8 cellular contexts compared by ENCODE assay signal in genomic region chr11:8384199-8384821, GRCh38.
DNase-seq lines count a peak whose midpoint lies in the region; FAIRE-seq and TF ChIP-seq lines count a peak whose summit lies in the region.

No MANE protein-coding gene starts in this region.

- H2AFZ ChIP-seq in OCI-LY3 (ENCODE audit: low read depth, low read length): 0 out of 2 replicates have a peak overlapping the region, but pooled peaks have one; percentile 25
- H2AFZ ChIP-seq in fibroblast of lung (ENCODE audit: low read length): no peak overlapping the region

- no peak for FAIRE-seq in D721Med (lab: Jason Lieb, UNC)

- H3K79me2 ChIP-seq in OCI-LY3 (ENCODE audit: low read length): no peaks in the 10 kb centered on the region
- H3K79me2 ChIP-seq in fibroblast of lung (ENCODE audit: control insufficient read depth, insufficient read depth, low read length): no peaks in the 10 kb centered on the region

- DNase-seq in GM12865 (ENCODE audit: low read depth): peak; percentile 13
- DNase-seq in fibroblast of lung (ENCODE audit: low read depth in 2 of 2): peak; percentile 32 to 42
- DNase-seq in stimulated activated naive CD4-positive, alpha-beta T cell (lab: John Stamatoyannopoulos, UW): no peak
- no peak for DNase-seq in D721Med (ENCODE audit: insufficient read length, low spot score)
- DNase-seq in SIG-M5 treated with dmso at 0.1 percent for 504 hours (lab: John Stamatoyannopoulos, UW; ENCODE audit: unreplicated experiment): no peak
- no peak for DNase-seq in NCI-H1105 treated with DMSO at 0.1 percent for 48 hours (lab: John Stamatoyannopoulos, UW)

- H3K36me3 ChIP-seq in OCI-LY3 (replicated peaks; ENCODE audit: low read depth, low read length) (no peaks in the 10 kb centered on the region), fibroblast of lung (ENCODE audit: control insufficient read depth, insufficient read depth, low read length) (no peaks in the 10 kb centered on the region), rectal smooth muscle tissue (ENCODE audit: control insufficient read depth, insufficient read depth, low read length) (no peaks in the 10 kb centered on the region)

- no peak for TF ChIP-seq CTCF in GM12865 (IDR thresholded peaks at IDR 0.05; ENCODE audit: insufficient read depth, low read depth, low read length, missing control alignments)
- TF ChIP-seq CTCF in OCI-LY3 (IDR thresholded peaks at IDR 0.05; ENCODE audit: low read depth, low read length): peak; percentile 62
- TF ChIP-seq CTCF in fibroblast of lung (conservative IDR thresholded peaks at IDR 0.05 in 1 of 2, IDR thresholded peaks at IDR 0.05 in 1 of 2; ENCODE audit: low read depth in 1 of 2, low read length in 2 of 2): no peak
- TF ChIP-seq CTCF in D721Med (IDR thresholded peaks at IDR 0.05; ENCODE audit: insufficient read depth, missing control alignments): no peak

- peak overlapping the region; percentile 92 for H3K4me2 ChIP-seq in OCI-LY3 (ENCODE audit: low read length)
- no peak overlapping the region for H3K4me2 ChIP-seq in fibroblast of lung (ENCODE audit: extremely low read depth, insufficient read depth, low read length)

- H3K27me3 ChIP-seq in OCI-LY3 (ENCODE audit: low read depth, low read length): 0 out of 2 replicates have a peak, but pooled peaks cover 10% of the 10 kb centered on the region
- H3K27me3 ChIP-seq in fibroblast of lung (ENCODE audit: control insufficient read depth, insufficient read depth, low read length): no peaks in the 10 kb centered on the region
- H3K27me3 ChIP-seq in rectal smooth muscle tissue (ENCODE audit: control insufficient read depth, insufficient read depth, low read length): no peaks in the 10 kb centered on the region

- no peak overlapping the region for H3K4me3 ChIP-seq in GM12865 (ENCODE audit: low read depth, low read length)
- peak overlapping the region; percentile 67 for H3K4me3 ChIP-seq in OCI-LY3 (ENCODE audit: low read length)
- no peak overlapping the region for H3K4me3 ChIP-seq in fibroblast of lung (replicated peaks in 1 of 4; ENCODE audit: control extremely low read depth in 1 of 4, insufficient read depth in 1 of 4, low read depth in 3 of 4, low read length in 4 of 4)
- no peak overlapping the region for H3K4me3 ChIP-seq in rectal smooth muscle tissue (ENCODE audit: low read length)

- H3K27ac ChIP-seq in OCI-LY3 (ENCODE audit: low read length): peak overlapping the region; percentile 15; the same call in 1 of the 2 replicates
- no peak overlapping the region for H3K27ac ChIP-seq in fibroblast of lung (ENCODE audit: insufficient read depth, low read length)
- H3K27ac ChIP-seq in rectal smooth muscle tissue (ENCODE audit: low read depth, low read length): peak overlapping the region; percentile 6

- H3K9ac ChIP-seq in OCI-LY3 (ENCODE audit: low read length) (peak overlapping the region; percentile 48; the same call in 1 of the 2 replicates), fibroblast of lung (ENCODE audit: insufficient read depth, low read length) (no peak overlapping the region), rectal smooth muscle tissue (ENCODE audit: low read length) (no peak overlapping the region)

- H3K4me1 ChIP-seq in OCI-LY3 (ENCODE audit: low read length): peaks cover 32% of the 10 kb centered on the region
- no peaks in the 10 kb centered on the region for H3K4me1 ChIP-seq in fibroblast of lung (ENCODE audit: control insufficient read depth, extremely low read depth, insufficient read depth, low read length)
- H3K4me1 ChIP-seq in rectal smooth muscle tissue (ENCODE audit: control insufficient read depth, insufficient read depth, low read length): peaks cover 6% of the 10 kb centered on the region

- no peaks in the 10 kb centered on the region for H4K20me1 ChIP-seq in OCI-LY3 (ENCODE audit: insufficient read depth, low read length)
- H4K20me1 ChIP-seq in fibroblast of lung (ENCODE audit: control insufficient read depth, extremely low read depth, insufficient read depth, low read length): no peaks in the 10 kb centered on the region

- H3K9me3 ChIP-seq in OCI-LY3 (ENCODE audit: insufficient read depth, low read length) (no peaks in the 10 kb centered on the region), fibroblast of lung (ENCODE audit: control insufficient read depth, insufficient read depth, low read depth, low read length) (no peaks in the 10 kb centered on the region)

Comparison
In these comparisons a context has a peak if more than half of its experiments do, and no peak if none do; other contexts are left out.
1. DNase-seq: peak in GM12865 (single experiment) and fibroblast of lung (2 of 2); none in stimulated activated naive CD4-positive, alpha-beta T cell (0 of 6), D721Med (single experiment), SIG-M5 treated with dmso at 0.1 percent for 504 hours (single experiment) and NCI-H1105 treated with DMSO at 0.1 percent for 48 hours (single experiment).